In the genomic region with DNA sequence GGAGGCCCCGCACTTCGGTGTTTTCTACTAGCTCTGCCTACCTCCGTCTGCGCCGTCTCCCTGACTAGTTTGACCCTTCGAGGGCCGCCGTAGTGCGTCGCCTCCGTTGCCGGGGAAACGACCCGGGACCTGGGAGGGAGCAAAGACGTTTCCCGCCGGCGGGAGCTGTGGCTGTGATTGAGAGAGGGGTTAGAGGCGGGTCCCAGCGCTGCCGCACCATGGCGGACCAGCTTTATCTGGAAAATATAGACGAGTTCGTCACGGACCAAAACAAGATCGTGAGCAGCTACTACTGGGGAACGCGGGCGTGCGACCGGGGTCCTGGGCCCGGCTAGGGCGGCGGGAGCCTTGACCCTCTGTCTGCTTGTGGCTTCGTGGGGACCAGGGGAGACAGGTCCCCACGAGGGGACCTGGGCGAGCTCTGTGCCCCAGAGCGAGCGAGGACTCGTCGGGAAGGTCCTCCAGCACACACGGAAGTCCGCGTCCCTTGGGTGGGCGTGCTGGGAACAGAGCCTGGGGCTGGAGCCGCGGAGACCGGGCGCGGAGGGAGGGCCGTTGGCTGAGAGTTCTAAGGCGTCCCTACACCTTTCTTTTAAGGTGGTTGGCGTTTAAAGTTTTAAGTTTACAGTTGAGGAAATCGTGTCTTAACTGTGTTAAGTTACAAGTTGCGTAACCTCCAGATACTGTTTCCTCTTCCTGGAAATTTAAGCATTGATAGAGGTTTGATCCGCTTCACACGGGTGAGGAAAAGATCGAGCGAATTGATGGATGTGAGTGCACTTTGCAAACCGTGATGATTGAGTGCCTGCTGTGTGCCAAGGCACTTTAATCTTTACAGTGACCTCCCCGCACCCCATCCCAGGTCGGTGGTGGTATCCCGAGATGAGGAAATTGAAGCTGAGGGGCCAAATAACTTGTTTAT, we compare ENCODE assay signal across 1 cellular context.
TF ChIP-seq lines count a peak whose summit lies in the region.

A gene with protein sequence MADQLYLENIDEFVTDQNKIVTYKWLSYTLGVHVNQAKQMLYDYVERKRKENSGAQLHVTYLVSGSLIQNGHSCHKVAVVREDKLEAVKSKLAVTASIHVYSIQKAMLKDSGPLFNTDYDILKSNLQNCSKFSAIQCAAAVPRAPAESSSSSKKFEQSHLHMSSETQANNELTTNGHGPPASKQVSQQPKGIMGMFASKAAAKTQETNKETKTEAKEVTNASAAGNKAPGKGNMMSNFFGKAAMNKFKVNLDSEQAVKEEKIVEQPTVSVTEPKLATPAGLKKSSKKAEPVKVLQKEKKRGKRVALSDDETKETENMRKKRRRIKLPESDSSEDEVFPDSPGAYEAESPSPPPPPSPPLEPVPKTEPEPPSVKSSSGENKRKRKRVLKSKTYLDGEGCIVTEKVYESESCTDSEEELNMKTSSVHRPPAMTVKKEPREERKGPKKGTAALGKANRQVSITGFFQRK (plus strand): TSS at position 142 of the 922 bp plus-strand sequence. CDS start 77 bp downstream, at position 219.

TF ChIP-seq in GM12878, 131 proteins besides CTCF, POLR2A, EP300 and RAD21 (continued from another document and continues in another):
- TF ChIP-seq, protein P1, sequence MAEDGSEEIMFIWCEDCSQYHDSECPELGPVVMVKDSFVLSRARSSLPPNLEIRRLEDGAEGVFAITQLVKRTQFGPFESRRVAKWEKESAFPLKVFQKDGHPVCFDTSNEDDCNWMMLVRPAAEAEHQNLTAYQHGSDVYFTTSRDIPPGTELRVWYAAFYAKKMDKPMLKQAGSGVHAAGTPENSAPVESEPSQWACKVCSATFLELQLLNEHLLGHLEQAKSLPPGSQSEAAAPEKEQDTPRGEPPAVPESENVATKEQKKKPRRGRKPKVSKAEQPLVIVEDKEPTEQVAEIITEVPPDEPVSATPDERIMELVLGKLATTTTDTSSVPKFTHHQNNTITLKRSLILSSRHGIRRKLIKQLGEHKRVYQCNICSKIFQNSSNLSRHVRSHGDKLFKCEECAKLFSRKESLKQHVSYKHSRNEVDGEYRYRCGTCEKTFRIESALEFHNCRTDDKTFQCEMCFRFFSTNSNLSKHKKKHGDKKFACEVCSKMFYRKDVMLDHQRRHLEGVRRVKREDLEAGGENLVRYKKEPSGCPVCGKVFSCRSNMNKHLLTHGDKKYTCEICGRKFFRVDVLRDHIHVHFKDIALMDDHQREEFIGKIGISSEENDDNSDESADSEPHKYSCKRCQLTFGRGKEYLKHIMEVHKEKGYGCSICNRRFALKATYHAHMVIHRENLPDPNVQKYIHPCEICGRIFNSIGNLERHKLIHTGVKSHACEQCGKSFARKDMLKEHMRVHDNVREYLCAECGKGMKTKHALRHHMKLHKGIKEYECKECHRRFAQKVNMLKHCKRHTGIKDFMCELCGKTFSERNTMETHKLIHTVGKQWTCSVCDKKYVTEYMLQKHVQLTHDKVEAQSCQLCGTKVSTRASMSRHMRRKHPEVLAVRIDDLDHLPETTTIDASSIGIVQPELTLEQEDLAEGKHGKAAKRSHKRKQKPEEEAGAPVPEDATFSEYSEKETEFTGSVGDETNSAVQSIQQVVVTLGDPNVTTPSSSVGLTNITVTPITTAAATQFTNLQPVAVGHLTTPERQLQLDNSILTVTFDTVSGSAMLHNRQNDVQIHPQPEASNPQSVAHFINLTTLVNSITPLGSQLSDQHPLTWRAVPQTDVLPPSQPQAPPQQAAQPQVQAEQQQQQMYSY (CRISPR knock-in tag; IDR thresholded peaks at IDR 0.05): no peak
- no peak for TF ChIP-seq RELA (IDR thresholded peaks at IDR 0.05; ENCODE audit: borderline replicate concordance, partially characterized antibody)
- no peak for TF ChIP-seq FOS (IDR thresholded peaks at IDR 0.05; ENCODE audit: borderline replicate concordance, extremely low read depth, insufficient read length)
- TF ChIP-seq, protein P2, sequence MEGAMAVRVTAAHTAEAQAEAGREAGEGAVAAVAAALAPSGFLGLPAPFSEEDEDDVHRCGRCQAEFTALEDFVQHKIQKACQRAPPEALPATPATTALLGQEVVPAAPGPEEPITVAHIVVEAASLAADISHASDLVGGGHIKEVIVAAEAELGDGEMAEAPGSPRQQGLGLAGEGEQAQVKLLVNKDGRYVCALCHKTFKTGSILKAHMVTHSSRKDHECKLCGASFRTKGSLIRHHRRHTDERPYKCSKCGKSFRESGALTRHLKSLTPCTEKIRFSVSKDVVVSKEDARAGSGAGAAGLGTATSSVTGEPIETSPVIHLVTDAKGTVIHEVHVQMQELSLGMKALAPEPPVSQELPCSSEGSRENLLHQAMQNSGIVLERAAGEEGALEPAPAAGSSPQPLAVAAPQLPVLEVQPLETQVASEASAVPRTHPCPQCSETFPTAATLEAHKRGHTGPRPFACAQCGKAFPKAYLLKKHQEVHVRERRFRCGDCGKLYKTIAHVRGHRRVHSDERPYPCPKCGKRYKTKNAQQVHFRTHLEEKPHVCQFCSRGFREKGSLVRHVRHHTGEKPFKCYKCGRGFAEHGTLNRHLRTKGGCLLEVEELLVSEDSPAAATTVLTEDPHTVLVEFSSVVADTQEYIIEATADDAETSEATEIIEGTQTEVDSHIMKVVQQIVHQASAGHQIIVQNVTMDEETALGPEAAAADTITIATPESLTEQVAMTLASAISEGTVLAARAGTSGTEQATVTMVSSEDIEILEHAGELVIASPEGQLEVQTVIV (IDR thresholded peaks at IDR 0.05; ENCODE audit: borderline replicate concordance, partially characterized antibody): no peak
- TF ChIP-seq FOXM1 (IDR thresholded peaks at IDR 0.05; ENCODE audit: low read depth, low read length): peak; percentile 64; the same call in 1 of the 2 replicates
- no peak for TF ChIP-seq ETV6 (conservative IDR thresholded peaks at IDR 0.05 in 1 of 2, IDR thresholded peaks at IDR 0.05 in 1 of 2; ENCODE audit: borderline replicate concordance in 1 of 2, low read depth in 1 of 2)
- TF ChIP-seq, protein P3, sequence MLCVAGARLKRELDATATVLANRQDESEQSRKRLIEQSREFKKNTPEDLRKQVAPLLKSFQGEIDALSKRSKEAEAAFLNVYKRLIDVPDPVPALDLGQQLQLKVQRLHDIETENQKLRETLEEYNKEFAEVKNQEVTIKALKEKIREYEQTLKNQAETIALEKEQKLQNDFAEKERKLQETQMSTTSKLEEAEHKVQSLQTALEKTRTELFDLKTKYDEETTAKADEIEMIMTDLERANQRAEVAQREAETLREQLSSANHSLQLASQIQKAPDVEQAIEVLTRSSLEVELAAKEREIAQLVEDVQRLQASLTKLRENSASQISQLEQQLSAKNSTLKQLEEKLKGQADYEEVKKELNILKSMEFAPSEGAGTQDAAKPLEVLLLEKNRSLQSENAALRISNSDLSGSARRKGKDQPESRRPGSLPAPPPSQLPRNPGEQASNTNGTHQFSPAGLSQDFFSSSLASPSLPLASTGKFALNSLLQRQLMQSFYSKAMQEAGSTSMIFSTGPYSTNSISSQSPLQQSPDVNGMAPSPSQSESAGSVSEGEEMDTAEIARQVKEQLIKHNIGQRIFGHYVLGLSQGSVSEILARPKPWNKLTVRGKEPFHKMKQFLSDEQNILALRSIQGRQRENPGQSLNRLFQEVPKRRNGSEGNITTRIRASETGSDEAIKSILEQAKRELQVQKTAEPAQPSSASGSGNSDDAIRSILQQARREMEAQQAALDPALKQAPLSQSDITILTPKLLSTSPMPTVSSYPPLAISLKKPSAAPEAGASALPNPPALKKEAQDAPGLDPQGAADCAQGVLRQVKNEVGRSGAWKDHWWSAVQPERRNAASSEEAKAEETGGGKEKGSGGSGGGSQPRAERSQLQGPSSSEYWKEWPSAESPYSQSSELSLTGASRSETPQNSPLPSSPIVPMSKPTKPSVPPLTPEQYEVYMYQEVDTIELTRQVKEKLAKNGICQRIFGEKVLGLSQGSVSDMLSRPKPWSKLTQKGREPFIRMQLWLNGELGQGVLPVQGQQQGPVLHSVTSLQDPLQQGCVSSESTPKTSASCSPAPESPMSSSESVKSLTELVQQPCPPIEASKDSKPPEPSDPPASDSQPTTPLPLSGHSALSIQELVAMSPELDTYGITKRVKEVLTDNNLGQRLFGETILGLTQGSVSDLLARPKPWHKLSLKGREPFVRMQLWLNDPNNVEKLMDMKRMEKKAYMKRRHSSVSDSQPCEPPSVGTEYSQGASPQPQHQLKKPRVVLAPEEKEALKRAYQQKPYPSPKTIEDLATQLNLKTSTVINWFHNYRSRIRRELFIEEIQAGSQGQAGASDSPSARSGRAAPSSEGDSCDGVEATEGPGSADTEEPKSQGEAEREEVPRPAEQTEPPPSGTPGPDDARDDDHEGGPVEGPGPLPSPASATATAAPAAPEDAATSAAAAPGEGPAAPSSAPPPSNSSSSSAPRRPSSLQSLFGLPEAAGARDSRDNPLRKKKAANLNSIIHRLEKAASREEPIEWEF (IDR thresholded peaks at IDR 0.05; ENCODE audit: insufficient replicate concordance, low read depth, low read length): no peak
- TF ChIP-seq KLF5 (IDR thresholded peaks at IDR 0.05; ENCODE audit: partially characterized antibody): no peak
- no peak for TF ChIP-seq NR2C2 (IDR thresholded peaks at IDR 0.05; ENCODE audit: borderline replicate concordance, control insufficient read depth, insufficient read length, low read depth)
- no peak for TF ChIP-seq ZNF24 (IDR thresholded peaks at IDR 0.05)
- TF ChIP-seq, protein P4, sequence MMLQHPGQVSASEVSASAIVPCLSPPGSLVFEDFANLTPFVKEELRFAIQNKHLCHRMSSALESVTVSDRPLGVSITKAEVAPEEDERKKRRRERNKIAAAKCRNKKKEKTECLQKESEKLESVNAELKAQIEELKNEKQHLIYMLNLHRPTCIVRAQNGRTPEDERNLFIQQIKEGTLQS (IDR thresholded peaks at IDR 0.05; ENCODE audit: borderline replicate concordance, extremely low read depth, low read depth, low read length): no peak
- no peak for TF ChIP-seq JUND (IDR thresholded peaks at IDR 0.05; ENCODE audit: low read depth, low read length)
- TF ChIP-seq MTA3 (IDR thresholded peaks at IDR 0.05; ENCODE audit: borderline replicate concordance, low read length): no peak
- TF ChIP-seq ZSCAN29 (IDR thresholded peaks at IDR 0.05): no peak
- TF ChIP-seq FOXK2 (IDR thresholded peaks at IDR 0.05): no peak
- no peak for TF ChIP-seq ZNF207 (IDR thresholded peaks at IDR 0.05; ENCODE audit: borderline replicate concordance)
- TF ChIP-seq SIX5 (IDR thresholded peaks at IDR 0.05; ENCODE audit: low read depth, low read length, severe bottlenecking): peak; percentile 45
- peak; percentile 67; the same call in 1 of the 2 replicates for TF ChIP-seq TAF1 (IDR thresholded peaks at IDR 0.05; ENCODE audit: borderline replicate concordance, low read depth, low read length)
- TF ChIP-seq WRNIP1 (IDR thresholded peaks at IDR 0.05; ENCODE audit: borderline replicate concordance, low read depth, low read length): no peak
- no peak for TF ChIP-seq RFX5 (IDR thresholded peaks at IDR 0.05; ENCODE audit: low read depth, low read length)
- TF ChIP-seq, protein P5, sequence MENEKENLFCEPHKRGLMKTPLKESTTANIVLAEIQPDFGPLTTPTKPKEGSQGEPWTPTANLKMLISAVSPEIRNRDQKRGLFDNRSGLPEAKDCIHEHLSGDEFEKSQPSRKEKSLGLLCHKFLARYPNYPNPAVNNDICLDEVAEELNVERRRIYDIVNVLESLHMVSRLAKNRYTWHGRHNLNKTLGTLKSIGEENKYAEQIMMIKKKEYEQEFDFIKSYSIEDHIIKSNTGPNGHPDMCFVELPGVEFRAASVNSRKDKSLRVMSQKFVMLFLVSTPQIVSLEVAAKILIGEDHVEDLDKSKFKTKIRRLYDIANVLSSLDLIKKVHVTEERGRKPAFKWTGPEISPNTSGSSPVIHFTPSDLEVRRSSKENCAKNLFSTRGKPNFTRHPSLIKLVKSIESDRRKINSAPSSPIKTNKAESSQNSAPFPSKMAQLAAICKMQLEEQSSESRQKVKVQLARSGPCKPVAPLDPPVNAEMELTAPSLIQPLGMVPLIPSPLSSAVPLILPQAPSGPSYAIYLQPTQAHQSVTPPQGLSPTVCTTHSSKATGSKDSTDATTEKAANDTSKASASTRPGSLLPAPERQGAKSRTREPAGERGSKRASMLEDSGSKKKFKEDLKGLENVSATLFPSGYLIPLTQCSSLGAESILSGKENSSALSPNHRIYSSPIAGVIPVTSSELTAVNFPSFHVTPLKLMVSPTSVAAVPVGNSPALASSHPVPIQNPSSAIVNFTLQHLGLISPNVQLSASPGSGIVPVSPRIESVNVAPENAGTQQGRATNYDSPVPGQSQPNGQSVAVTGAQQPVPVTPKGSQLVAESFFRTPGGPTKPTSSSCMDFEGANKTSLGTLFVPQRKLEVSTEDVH (IDR thresholded peaks at IDR 0.05; ENCODE audit: low read depth, partially characterized antibody): peak; percentile 99
- TF ChIP-seq NFYA (IDR thresholded peaks at IDR 0.05; ENCODE audit: borderline replicate concordance, low read depth, low read length): no peak
- TF ChIP-seq, protein P6, sequence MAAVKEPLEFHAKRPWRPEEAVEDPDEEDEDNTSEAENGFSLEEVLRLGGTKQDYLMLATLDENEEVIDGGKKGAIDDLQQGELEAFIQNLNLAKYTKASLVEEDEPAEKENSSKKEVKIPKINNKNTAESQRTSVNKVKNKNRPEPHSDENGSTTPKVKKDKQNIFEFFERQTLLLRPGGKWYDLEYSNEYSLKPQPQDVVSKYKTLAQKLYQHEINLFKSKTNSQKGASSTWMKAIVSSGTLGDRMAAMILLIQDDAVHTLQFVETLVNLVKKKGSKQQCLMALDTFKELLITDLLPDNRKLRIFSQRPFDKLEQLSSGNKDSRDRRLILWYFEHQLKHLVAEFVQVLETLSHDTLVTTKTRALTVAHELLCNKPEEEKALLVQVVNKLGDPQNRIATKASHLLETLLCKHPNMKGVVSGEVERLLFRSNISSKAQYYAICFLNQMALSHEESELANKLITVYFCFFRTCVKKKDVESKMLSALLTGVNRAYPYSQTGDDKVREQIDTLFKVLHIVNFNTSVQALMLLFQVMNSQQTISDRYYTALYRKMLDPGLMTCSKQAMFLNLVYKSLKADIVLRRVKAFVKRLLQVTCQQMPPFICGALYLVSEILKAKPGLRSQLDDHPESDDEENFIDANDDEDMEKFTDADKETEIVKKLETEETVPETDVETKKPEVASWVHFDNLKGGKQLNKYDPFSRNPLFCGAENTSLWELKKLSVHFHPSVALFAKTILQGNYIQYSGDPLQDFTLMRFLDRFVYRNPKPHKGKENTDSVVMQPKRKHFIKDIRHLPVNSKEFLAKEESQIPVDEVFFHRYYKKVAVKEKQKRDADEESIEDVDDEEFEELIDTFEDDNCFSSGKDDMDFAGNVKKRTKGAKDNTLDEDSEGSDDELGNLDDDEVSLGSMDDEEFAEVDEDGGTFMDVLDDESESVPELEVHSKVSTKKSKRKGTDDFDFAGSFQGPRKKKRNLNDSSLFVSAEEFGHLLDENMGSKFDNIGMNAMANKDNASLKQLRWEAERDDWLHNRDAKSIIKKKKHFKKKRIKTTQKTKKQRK (IDR thresholded peaks at IDR 0.05; ENCODE audit: low read depth, low read length): no peak
- TF ChIP-seq PAX8 (IDR thresholded peaks at IDR 0.05): no peak
- TF ChIP-seq, protein P7, sequence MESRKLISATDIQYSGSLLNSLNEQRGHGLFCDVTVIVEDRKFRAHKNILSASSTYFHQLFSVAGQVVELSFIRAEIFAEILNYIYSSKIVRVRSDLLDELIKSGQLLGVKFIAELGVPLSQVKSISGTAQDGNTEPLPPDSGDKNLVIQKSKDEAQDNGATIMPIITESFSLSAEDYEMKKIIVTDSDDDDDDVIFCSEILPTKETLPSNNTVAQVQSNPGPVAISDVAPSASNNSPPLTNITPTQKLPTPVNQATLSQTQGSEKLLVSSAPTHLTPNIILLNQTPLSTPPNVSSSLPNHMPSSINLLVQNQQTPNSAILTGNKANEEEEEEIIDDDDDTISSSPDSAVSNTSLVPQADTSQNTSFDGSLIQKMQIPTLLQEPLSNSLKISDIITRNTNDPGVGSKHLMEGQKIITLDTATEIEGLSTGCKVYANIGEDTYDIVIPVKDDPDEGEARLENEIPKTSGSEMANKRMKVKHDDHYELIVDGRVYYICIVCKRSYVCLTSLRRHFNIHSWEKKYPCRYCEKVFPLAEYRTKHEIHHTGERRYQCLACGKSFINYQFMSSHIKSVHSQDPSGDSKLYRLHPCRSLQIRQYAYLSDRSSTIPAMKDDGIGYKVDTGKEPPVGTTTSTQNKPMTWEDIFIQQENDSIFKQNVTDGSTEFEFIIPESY (IDR thresholded peaks at IDR 0.05): no peak
- TF ChIP-seq TCF12 (IDR thresholded peaks at IDR 0.05; ENCODE audit: low read depth, low read length): peak; percentile 8; the same call in 1 of the 2 replicates
